22 cellular contexts compared by ENCODE assay signal in the genomic region with DNA sequence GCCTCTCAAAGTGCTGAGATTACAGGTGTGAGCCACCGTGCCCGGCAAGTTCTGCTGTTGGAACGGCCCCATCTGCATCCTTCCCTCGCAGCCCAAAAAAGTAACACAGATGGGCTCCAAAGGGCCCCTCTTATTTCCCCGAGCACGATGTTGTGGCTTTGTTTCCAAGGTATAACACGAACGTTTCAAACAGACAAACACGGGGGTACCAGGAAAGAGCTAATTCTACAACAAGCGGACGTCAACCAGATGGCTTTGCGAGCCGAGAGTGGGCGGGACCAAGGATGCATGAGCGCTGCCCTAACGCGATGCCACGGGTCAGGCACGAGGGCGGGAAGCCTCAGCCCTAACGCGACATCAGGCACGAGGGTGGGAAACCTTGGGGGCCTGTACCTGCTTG. TPM values are rescaled to one million over a fixed set of nuclear protein-coding genes. Genes with fewer than 3 reads are reported as not detected.
DNase-seq lines count a peak whose midpoint lies in the region; ATAC-seq and TF ChIP-seq lines count a peak whose summit lies in the region.
"Had no signal": no experiment of that assay in that cellular context is flagged by ENCODE, and none has a peak within 500 bp of the region (broad histone marks: within the 10 kb centered on the region; RNA-seq: fewer than 3 reads in every experiment).

No MANE protein-coding gene starts in this region.

- H3K4me1 ChIP-seq in esophagus squamous epithelium, result no peaks in the 10 kb centered on the region
- H3K4me1 ChIP-seq: A549, HAP-1 had no signal

- peaks cover 4 to 100% (median 28%) of the 10 kb centered on the region in 3 donors for H3K36me3 ChIP-seq in esophagus squamous epithelium
- H3K36me3 ChIP-seq: HAP-1 had no signal

- no peaks in the 10 kb centered on the region for H3K27me3 Mint-ChIP-seq in activated CD8-positive, alpha-beta T cell treated with anti-CD3 and anti-CD28 coated beads for 36 hours
- no peaks in the 10 kb centered on the region for H3K27me3 Mint-ChIP-seq in activated CD8-positive, alpha-beta T cell treated with anti-CD3 and anti-CD28 coated beads, Interleukin-2, amount 10 ng/mL, durations not matched to agents 7 days and 5 days (ENCODE audit: low read depth)
- peaks cover 2% of the 10 kb centered on the region for H3K27me3 Mint-ChIP-seq in endothelial cell (ENCODE audit: unreplicated experiment)

- no peak for TF ChIP-seq CTCF in activated CD8-positive, alpha-beta T cell treated with anti-CD3 and anti-CD28 coated beads for 36 hours (IDR thresholded peaks at IDR 0.05)
- TF ChIP-seq CTCF in endothelial cell (IDR thresholded peaks at IDR 0.05; ENCODE audit: unreplicated experiment) (no peak), esophagus squamous epithelium (IDR thresholded peaks at IDR 0.05) (no peak)

- H3K4me3 Mint-ChIP-seq in activated CD8-positive, alpha-beta T cell treated with anti-CD3 and anti-CD28 coated beads for 36 hours, result no peak overlapping the region
- H3K4me3 Mint-ChIP-seq in activated CD8-positive, alpha-beta T cell treated with anti-CD3 and anti-CD28 coated beads, Interleukin-2, amount 10 ng/mL, durations not matched to agents 7 days and 5 days, result no peak overlapping the region
- peak overlapping the region; percentile 25 for H3K4me3 Mint-ChIP-seq in endothelial cell (ENCODE audit: unreplicated experiment)
- H3K4me3 Mint-ChIP-seq: CD8-positive, alpha-beta T cell had no signal

- POLR2A ChIA-PET in activated CD8-positive, alpha-beta T cell treated with anti-CD3 and anti-CD28 coated beads for 36 hours (lab: Charles Lee), result interaction anchor here (2.0 kb wide), 1 partner anchor 11 kb away, joined by 7 read pairs; no protein-coding TSS in a partner anchor
- POLR2A ChIA-PET in activated CD8-positive, alpha-beta T cell treated with anti-CD3 and anti-CD28 coated beads, Interleukin-2, amount 10 ng/mL, durations not matched to agents 7 days and 5 days (lab: Charles Lee), result interaction anchor here (0.9 kb wide), 1 partner anchor 11 kb away, joined by 3 read pairs; no protein-coding TSS in a partner anchor

- H3K27ac Mint-ChIP-seq in activated CD8-positive, alpha-beta T cell treated with anti-CD3 and anti-CD28 coated beads for 36 hours, result peak overlapping the region; percentile 20
- H3K27ac Mint-ChIP-seq in activated CD8-positive, alpha-beta T cell treated with anti-CD3 and anti-CD28 coated beads, Interleukin-2, amount 10 ng/mL, durations not matched to agents 7 days and 5 days, result no peak overlapping the region
- no peak overlapping the region for H3K27ac Mint-ChIP-seq in endothelial cell (ENCODE audit: unreplicated experiment)
- H3K27ac Mint-ChIP-seq: CD8-positive, alpha-beta T cell had no signal

- WGBS in esophagus squamous epithelium, 2 donors, result 87 to 93% methylated on average over 17 to 23 of the region's 23 CpGs

- CTCF ChIA-PET in activated CD8-positive, alpha-beta T cell treated with anti-CD3 and anti-CD28 coated beads for 36 hours (lab: Charles Lee), result interaction anchor here (1.4 kb wide), 1 partner anchor 27 kb away, joined by 3 read pairs; no protein-coding TSS in a partner anchor
- CTCF ChIA-PET in activated CD8-positive, alpha-beta T cell treated with anti-CD3 and anti-CD28 coated beads, Interleukin-2, amount 10 ng/mL, durations not matched to agents 7 days and 5 days (lab: Charles Lee), result interaction anchor here (1.1 kb wide), 1 partner anchor 27 kb away, joined by 4 read pairs; no protein-coding TSS in a partner anchor

- no peaks in the 10 kb centered on the region for H3K4me1 Mint-ChIP-seq in activated CD8-positive, alpha-beta T cell treated with anti-CD3 and anti-CD28 coated beads for 36 hours (ENCODE audit: low read depth)
- peaks cover 5% of the 10 kb centered on the region for H3K4me1 Mint-ChIP-seq in activated CD8-positive, alpha-beta T cell treated with anti-CD3 and anti-CD28 coated beads, Interleukin-2, amount 10 ng/mL, durations not matched to agents 7 days and 5 days (ENCODE audit: low read depth)
- no peaks in the 10 kb centered on the region for H3K4me1 Mint-ChIP-seq in endothelial cell (ENCODE audit: unreplicated experiment)

- no peaks in the 10 kb centered on the region for H3K9me3 ChIP-seq in esophagus squamous epithelium
- H3K9me3 ChIP-seq: A549, HAP-1 had no signal

- peaks cover 5% of the 10 kb centered on the region for H3K36me3 Mint-ChIP-seq in activated CD8-positive, alpha-beta T cell treated with anti-CD3 and anti-CD28 coated beads for 36 hours (ENCODE audit: low read depth)
- H3K36me3 Mint-ChIP-seq in activated CD8-positive, alpha-beta T cell treated with anti-CD3 and anti-CD28 coated beads, Interleukin-2, amount 10 ng/mL, durations not matched to agents 7 days and 5 days (ENCODE audit: low read depth), result peaks cover 7% of the 10 kb centered on the region
- H3K36me3 Mint-ChIP-seq in endothelial cell (ENCODE audit: low read depth, unreplicated experiment), result peaks cover 8% of the 10 kb centered on the region

- no peaks in the 10 kb centered on the region for H3K9me3 Mint-ChIP-seq in activated CD8-positive, alpha-beta T cell treated with anti-CD3 and anti-CD28 coated beads for 36 hours
- no peaks in the 10 kb centered on the region for H3K9me3 Mint-ChIP-seq in activated CD8-positive, alpha-beta T cell treated with anti-CD3 and anti-CD28 coated beads, Interleukin-2, amount 10 ng/mL, durations not matched to agents 7 days and 5 days (ENCODE audit: insufficient read depth)
- H3K9me3 Mint-ChIP-seq in endothelial cell (ENCODE audit: unreplicated experiment), result no peaks in the 10 kb centered on the region
- H3K9me3 Mint-ChIP-seq: CD8-positive, alpha-beta T cell had no signal

- DNase-seq in activated CD8-positive, alpha-beta T cell treated with anti-CD3 and anti-CD28 coated beads for 36 hours, result peak; percentile 13
- DNase-seq in activated CD8-positive, alpha-beta T cell treated with anti-CD3 and anti-CD28 coated beads, Interleukin-2, amount 10 ng/mL, durations not matched to agents 7 days and 5 days, result no peak
- peak; percentile 92 for DNase-seq in Jurkat, Clone E6-1 (ENCODE audit: low read depth, low spot score)
- no peak for DNase-seq in endothelial cell (ENCODE audit: low spot score)
- DNase-seq in inferior parietal cortex (ENCODE audit: extremely low spot score), result no peak
- DNase-seq in pons (ENCODE audit: low spot score), result no peak
- DNase-seq in esophagus squamous epithelium (lab: John Stamatoyannopoulos, UW), result no peak
- DNase-seq: AML-193; Calu3; CD8-positive, alpha-beta T cell; DMS79 treated with DMSO at 0.1 percent for 48 hours; EL; KBM-7 had no signal

- H3K27ac ChIP-seq in esophagus squamous epithelium, result no peak overlapping the region
- H3K27ac ChIP-seq: 22Rv1, A549, HL-60 had no signal

- H3K27me3 ChIP-seq in esophagus squamous epithelium, result no peaks in the 10 kb centered on the region

- intact Hi-C loops in activated CD8-positive, alpha-beta T cell treated with anti-CD3 and anti-CD28 coated beads for 36 hours (cut with micrococcal nuclease), result no loop called here
- intact Hi-C loops in esophagus squamous epithelium (cut with DNase I), result no loop called here

- no peak for ATAC-seq in activated CD8-positive, alpha-beta T cell treated with anti-CD3 and anti-CD28 coated beads for 36 hours
- no peak for ATAC-seq in activated CD8-positive, alpha-beta T cell treated with anti-CD3 and anti-CD28 coated beads, Interleukin-2, amount 10 ng/mL, durations not matched to agents 7 days and 5 days
- ATAC-seq: A549; CD8-positive, alpha-beta T cell; GM12878 had no signal

- no peak overlapping the region for H3K4me3 ChIP-seq in Jurkat, Clone E6-1 (ENCODE audit: low read length)
- no peak overlapping the region for H3K4me3 ChIP-seq in esophagus squamous epithelium
- H3K4me3 ChIP-seq: A549, GM12878, HAP-1 had no signal

- TF ChIP-seq POLR2A in esophagus squamous epithelium (IDR thresholded peaks at IDR 0.05), result no peak

RNA-seq across cellular contexts. Expression of gene UNKL, which starts 24.3 kb away (rescaled TPM):
- 10 to 100 TPM; 32.4 to 38.1 TPM for total RNA-seq in activated CD8-positive, alpha-beta T cell treated with anti-CD3 and anti-CD28 coated beads for 36 hours
- total RNA-seq in activated CD8-positive, alpha-beta T cell treated with anti-CD3 and anti-CD28 coated beads, Interleukin-2, amount 10 ng/mL, durations not matched to agents 7 days and 5 days, result 10 to 100 TPM; 19.6 to 24.9 TPM
- 14.0 TPM for polyA plus RNA-seq in Jurkat, Clone E6-1 (2012; ENCODE audit: insufficient read depth, insufficient read length)
- total RNA-seq in endothelial cell (ENCODE audit: unreplicated experiment), result 30.3 TPM
- 10 to 100 TPM in 2 of 4 donors, 1 to 10 TPM in 2; 5.9 to 17.2 (median 10.6) TPM for total RNA-seq in esophagus squamous epithelium

RNA-seq across cellular contexts. Expression of gene UQCC4, which starts 30.3 kb away (rescaled TPM):
- 10 to 100 TPM; 16.4 to 17.8 TPM for total RNA-seq in activated CD8-positive, alpha-beta T cell treated with anti-CD3 and anti-CD28 coated beads for 36 hours
- total RNA-seq in activated CD8-positive, alpha-beta T cell treated with anti-CD3 and anti-CD28 coated beads, Interleukin-2, amount 10 ng/mL, durations not matched to agents 7 days and 5 days, result 10 to 100 TPM; 17.2 to 20.1 TPM
- 23.4 TPM for polyA plus RNA-seq in Jurkat, Clone E6-1 (2012; ENCODE audit: insufficient read depth, insufficient read length)
- total RNA-seq in endothelial cell (ENCODE audit: unreplicated experiment), result 11.4 TPM
- total RNA-seq in esophagus squamous epithelium, result 10 to 100 TPM; 14.7 to 22.6 (median 19.7) TPM

RNA-seq across cellular contexts. Expression of gene GNPTG, which starts 38.5 kb away (rescaled TPM):
- total RNA-seq in activated CD8-positive, alpha-beta T cell treated with anti-CD3 and anti-CD28 coated beads for 36 hours, result 10 to 100 TPM; 17.3 to 19.2 TPM
- total RNA-seq in activated CD8-positive, alpha-beta T cell treated with anti-CD3 and anti-CD28 coated beads, Interleukin-2, amount 10 ng/mL, durations not matched to agents 7 days and 5 days, result 10 to 100 TPM; 24.2 to 25.1 TPM
- polyA plus RNA-seq in Jurkat, Clone E6-1 (2012; ENCODE audit: insufficient read depth, insufficient read length), result 20.4 TPM
- total RNA-seq in endothelial cell (ENCODE audit: unreplicated experiment) (47.9 TPM), esophagus squamous epithelium (10 to 100 TPM; 21.6 to 46.9 (median 37.8) TPM)

RNA-seq across cellular contexts. Expression of gene TSR3, which starts 38.6 kb away (rescaled TPM):
- total RNA-seq in activated CD8-positive, alpha-beta T cell treated with anti-CD3 and anti-CD28 coated beads for 36 hours, result 10 to 100 TPM; 54.7 to 57.4 TPM
- total RNA-seq in activated CD8-positive, alpha-beta T cell treated with anti-CD3 and anti-CD28 coated beads, Interleukin-2, amount 10 ng/mL, durations not matched to agents 7 days and 5 days, result 10 to 100 TPM; 48.5 to 50.7 TPM
- polyA plus RNA-seq in Jurkat, Clone E6-1 (2012; ENCODE audit: insufficient read depth, insufficient read length), result 65.9 TPM
- 68.2 TPM for total RNA-seq in endothelial cell (ENCODE audit: unreplicated experiment)
- 10 to 100 TPM; 57.6 to 87.4 (median 70.5) TPM for total RNA-seq in esophagus squamous epithelium

RNA-seq across cellular contexts. Expression of gene PERCC1, which starts 40.6 kb away (rescaled TPM):
- total RNA-seq in activated CD8-positive, alpha-beta T cell treated with anti-CD3 and anti-CD28 coated beads for 36 hours, result under 1 TPM in 1 of 2 experiments, not detected in 1; 0.29 TPM
- under 1 TPM in 1 of 2 experiments, not detected in 1; 0.37 TPM for total RNA-seq in activated CD8-positive, alpha-beta T cell treated with anti-CD3 and anti-CD28 coated beads, Interleukin-2, amount 10 ng/mL, durations not matched to agents 7 days and 5 days
- polyA plus RNA-seq in Jurkat, Clone E6-1 (2012; ENCODE audit: insufficient read depth, insufficient read length), result not detected
- not detected for total RNA-seq in endothelial cell (ENCODE audit: unreplicated experiment)
- not detected for total RNA-seq in esophagus squamous epithelium
- total RNA-seq: Calu3, G401, GM12878, H4, HT1080 had no signal
- polyA plus RNA-seq: A549, BJ, GM12878 had no signal

Comparison
In these comparisons a context has a peak if more than half of its experiments do, and no peak if none do; other contexts are left out.
1. DNase-seq: peak in activated CD8-positive, alpha-beta T cell treated with anti-CD3 and anti-CD28 coated beads for 36 hours (single experiment) and Jurkat, Clone E6-1 (single experiment); none in activated CD8-positive, alpha-beta T cell treated with anti-CD3 and anti-CD28 coated beads, Interleukin-2, amount 10 ng/mL, durations not matched to agents 7 days and 5 days (single experiment), endothelial cell (single experiment), inferior parietal cortex (single experiment), pons (single experiment) and esophagus squamous epithelium (single experiment).